1 cellular context compared by ENCODE assay signal in the genomic region with DNA sequence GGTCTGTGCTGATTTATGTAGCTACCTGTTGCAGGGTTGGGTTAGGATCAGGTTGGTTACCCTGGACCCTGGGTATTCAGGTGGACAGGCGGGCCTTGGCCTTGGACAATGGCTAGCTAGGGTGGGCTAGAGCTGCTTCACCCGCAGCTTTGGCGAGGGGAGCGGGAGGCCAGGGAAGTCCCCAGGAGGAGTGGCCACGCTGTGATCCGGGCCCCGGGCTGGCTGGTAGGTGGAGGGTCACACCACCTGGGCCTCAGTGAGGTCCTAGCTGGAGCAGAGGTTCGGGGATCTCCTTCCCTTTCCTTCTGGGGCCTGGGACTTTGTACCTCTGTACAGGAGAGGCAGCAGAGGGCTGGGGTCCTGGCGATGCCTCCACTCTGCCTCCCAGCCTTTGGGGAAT.
TF ChIP-seq lines count a peak whose summit lies in the region.

No MANE protein-coding gene starts in this region.

TF ChIP-seq in IMR-90, 13 proteins besides CTCF, POLR2A, EP300 and RAD21:
- no peak for TF ChIP-seq CEBPB (IDR thresholded peaks at IDR 0.05; ENCODE audit: low read depth, low read length)
